Comparison of ENCODE assay signal across 22 cellular contexts in genomic region chr2:127400533-127400896, GRCh38. TPM values are rescaled to one million over a fixed set of nuclear protein-coding genes. Genes with fewer than 3 reads are reported as not detected.
DNase-seq lines count a peak whose midpoint lies in the region; ATAC-seq, FAIRE-seq and TF ChIP-seq lines count a peak whose summit lies in the region.
"Had no signal": no experiment of that assay in that cellular context is flagged by ENCODE, and none has a peak within 500 bp of the region (broad histone marks: within the 10 kb centered on the region; RNA-seq: fewer than 3 reads in every experiment).

No MANE protein-coding gene starts in this region.

- intact Hi-C loops in natural killer cell (cut with micrococcal nuclease) (loop anchor here (10.0 kb wide), 1 partner anchor 316 kb away; no protein-coding TSS in a partner anchor), right cardiac atrium (cut with DNase I) (no loop called here)

- H4K91ac ChIP-seq in neuronal stem cell (ENCODE audit: low read depth, low read length, poor library complexity): no peak overlapping the region

- ATAC-seq in natural killer cell treated with Interleukin-12 subunit alpha and Interleukin-12 subunit beta and Interleukin-15 and Interleukin-18, amount 100 ng/mL, for 72 hours: no peak
- ATAC-seq in natural killer cell: no peak
- no peak for ATAC-seq in right cardiac atrium
- no peak for ATAC-seq in HG03108 (IDR thresholded peaks at IDR 0.05; ENCODE audit: unreplicated experiment)
- ATAC-seq: activated T-cell treated with anti-CD3 and anti-CD28 coated beads, Interleukin-2, amount 50 U/mL, for 4 hours; T-helper 17 cell had no signal

- no peak overlapping the region for H3K4ac ChIP-seq in neuronal stem cell (ENCODE audit: low read length)

- no peaks in the 10 kb centered on the region for H3K36me3 ChIP-seq in neuronal stem cell (replicated peaks in 1 of 2; ENCODE audit: control insufficient read depth in 2 of 2, insufficient read depth in 2 of 2, low read length in 2 of 2)
- H3K36me3 ChIP-seq: esophagus squamous epithelium had no signal

- no peak overlapping the region for H3K23ac ChIP-seq in neuronal stem cell (ENCODE audit: low read depth, low read length, poor library complexity)

- H3K9me3 ChIP-seq in neuronal stem cell (replicated peaks in 1 of 2; ENCODE audit: control insufficient read depth in 2 of 2, insufficient read depth in 1 of 2, low read depth in 1 of 2, low read length in 2 of 2) (no peaks in the 10 kb centered on the region), right cardiac atrium (ENCODE audit: control insufficient read depth, low read length) (no peaks in the 10 kb centered on the region)
- H3K9me3 ChIP-seq: esophagus squamous epithelium had no signal

- no peak overlapping the region for H3K27ac Mint-ChIP-seq in natural killer cell treated with Interleukin-12 subunit alpha and Interleukin-12 subunit beta and Interleukin-15 and Interleukin-18, amount 100 ng/mL, for 72 hours
- no peak overlapping the region for H3K27ac Mint-ChIP-seq in natural killer cell
- H3K27ac Mint-ChIP-seq: activated CD4-positive, alpha-beta memory T cell treated with anti-CD3 and anti-CD28 coated beads, Interleukin-2, amount 10 ng/mL, durations not matched to agents 7 days and 5 days; activated naive CD8-positive, alpha-beta T cell treated with anti-CD3 and anti-CD28 coated beads for 36 hours; IgD-negative memory B cell; T-helper 17 cell had no signal

- peak; percentile 8 for DNase-seq in natural killer cell treated with Interleukin-12 subunit alpha and Interleukin-12 subunit beta and Interleukin-15 and Interleukin-18, amount 100 ng/mL, for 72 hours (ENCODE audit: low spot score)
- DNase-seq in natural killer cell: no peak
- DNase-seq in epithelial cell of esophagus (ENCODE audit: low read depth): peak; percentile 35
- no peak for DNase-seq in neuronal stem cell (ENCODE audit: low spot score)
- no peak for DNase-seq in NCI-H2107 treated with DMSO at 0.1 percent for 48 hours (lab: John Stamatoyannopoulos, UW; ENCODE audit: unreplicated experiment)
- no peak for DNase-seq in HTR-8/SVneo (ENCODE audit: insufficient read length, low spot score)
- no peak for DNase-seq in right cardiac atrium
- DNase-seq: activated CD4-positive, alpha-beta memory T cell treated with anti-CD3 and anti-CD28 coated beads, Interleukin-2, amount 10 ng/mL, durations not matched to agents 7 days and 5 days; activated naive CD8-positive, alpha-beta T cell treated with anti-CD3 and anti-CD28 coated beads for 36 hours; activated T-cell treated with anti-CD3 and anti-CD28 coated beads, Interleukin-2, amount 50 U/mL, for 4 hours; dermis blood vessel endothelial cell; esophagus squamous epithelium; naive B cell; NCI-H187 treated with DMSO at 0.1 percent for 48 hours; NCI-H510A; stimulated activated CD4-positive, alpha-beta T cell treated with anti-CD3 and anti-CD28 coated beads, Interleukin-12 subunit alpha, Interleukin-12 subunit beta, amount 100 ng/mL, for 4 hours; T-helper 17 cell had no signal

- H3K36me3 Mint-ChIP-seq in natural killer cell treated with Interleukin-12 subunit alpha and Interleukin-12 subunit beta and Interleukin-15 and Interleukin-18, amount 100 ng/mL, for 72 hours: no peaks in the 10 kb centered on the region
- H3K36me3 Mint-ChIP-seq in natural killer cell: no peaks in the 10 kb centered on the region
- H3K36me3 Mint-ChIP-seq: activated naive CD8-positive, alpha-beta T cell treated with anti-CD3 and anti-CD28 coated beads for 36 hours; IgD-negative memory B cell had no signal

- peaks cover 0 to 4% of the 10 kb centered on the region in 2 donors for H3K27me3 Mint-ChIP-seq in natural killer cell treated with Interleukin-12 subunit alpha and Interleukin-12 subunit beta and Interleukin-15 and Interleukin-18, amount 100 ng/mL, for 72 hours
- peaks cover 0 to 6% of the 10 kb centered on the region in 2 donors for H3K27me3 Mint-ChIP-seq in natural killer cell (ENCODE audit: low read depth in 2 of 2)
- H3K27me3 Mint-ChIP-seq: IgD-negative memory B cell had no signal

- peak overlapping the region; percentile 35 for H3K18ac ChIP-seq in neuronal stem cell (ENCODE audit: low read length)

- H2BK120ac ChIP-seq in neuronal stem cell (ENCODE audit: low read depth, low read length): no peak overlapping the region

- H3K4me1 Mint-ChIP-seq in natural killer cell treated with Interleukin-12 subunit alpha and Interleukin-12 subunit beta and Interleukin-15 and Interleukin-18, amount 100 ng/mL, for 72 hours (ENCODE audit: low read depth in 2 of 2): peaks cover 8 to 11% of the 10 kb centered on the region in 2 donors
- H3K4me1 Mint-ChIP-seq in natural killer cell: no peaks in the 10 kb centered on the region
- H3K4me1 Mint-ChIP-seq: T-helper 17 cell had no signal

- WGBS in neuronal stem cell (ENCODE audit: extremely low coverage in 2 of 2, insufficient read length in 2 of 2, insufficient replicate concordance in 1 of 2), 2 donors: no CpG with 5 or more reads among the region's 9 CpGs
- WGBS in right cardiac atrium: 73% methylated on average over 9 of the region's 9 CpGs

- no peak overlapping the region for H2BK12ac ChIP-seq in neuronal stem cell (ENCODE audit: low read length)

- H3K4me3 Mint-ChIP-seq in natural killer cell treated with Interleukin-12 subunit alpha and Interleukin-12 subunit beta and Interleukin-15 and Interleukin-18, amount 100 ng/mL, for 72 hours: no peak overlapping the region
- no peak overlapping the region for H3K4me3 Mint-ChIP-seq in natural killer cell
- H3K4me3 Mint-ChIP-seq: activated CD4-positive, alpha-beta memory T cell treated with anti-CD3 and anti-CD28 coated beads, Interleukin-2, amount 10 ng/mL, durations not matched to agents 7 days and 5 days; activated naive CD8-positive, alpha-beta T cell treated with anti-CD3 and anti-CD28 coated beads for 36 hours; activated T-cell treated with anti-CD3 and anti-CD28 coated beads, Interleukin-2, amount 50 U/mL, for 4 hours; IgD-negative memory B cell; naive B cell; T-helper 17 cell had no signal

- H4K8ac ChIP-seq in neuronal stem cell (ENCODE audit: low read depth, low read length): no peak overlapping the region

- H3K4me3 ChIP-seq in epithelial cell of esophagus (ENCODE audit: low read length): no peak overlapping the region
- H3K4me3 ChIP-seq in neuronal stem cell (ENCODE audit: low read length in 2 of 2): no peak overlapping the region
- H3K4me3 ChIP-seq in right cardiac atrium (ENCODE audit: low read length): no peak overlapping the region

- H3K14ac ChIP-seq in neuronal stem cell (ENCODE audit: low read length): no peak overlapping the region

- no peak for FAIRE-seq in HTR-8/SVneo (lab: Jason Lieb, UNC)
- FAIRE-seq: A204.1 had no signal

- peaks cover 0 to 9% (median 0%) of the 10 kb centered on the region in 3 experiments for H3K27me3 ChIP-seq in neuronal stem cell (ENCODE audit: control insufficient read depth in 3 of 3, insufficient read depth in 3 of 3, low read depth in 1 of 3, low read length in 3 of 3)
- H3K27me3 ChIP-seq in right cardiac atrium (ENCODE audit: control insufficient read depth, insufficient read depth): no peaks in the 10 kb centered on the region
- H3K27me3 ChIP-seq: esophagus squamous epithelium had no signal

- no peak overlapping the region for H3K9ac ChIP-seq in neuronal stem cell (ENCODE audit: low read depth, low read length, poor library complexity)

- no peaks in the 10 kb centered on the region for H3K79me1 ChIP-seq in neuronal stem cell (ENCODE audit: low read depth, low read length)

- no peak overlapping the region for H3K27ac ChIP-seq in neuronal stem cell (replicated peaks; ENCODE audit: low read length)
- no peak overlapping the region for H3K27ac ChIP-seq in right cardiac atrium (ENCODE audit: low read length)
- H3K27ac ChIP-seq: C4-2B had no signal

- no peaks in the 10 kb centered on the region for H3K9me3 Mint-ChIP-seq in natural killer cell treated with Interleukin-12 subunit alpha and Interleukin-12 subunit beta and Interleukin-15 and Interleukin-18, amount 100 ng/mL, for 72 hours
- H3K9me3 Mint-ChIP-seq in natural killer cell: no peaks in the 10 kb centered on the region
- H3K9me3 Mint-ChIP-seq: activated CD4-positive, alpha-beta memory T cell treated with anti-CD3 and anti-CD28 coated beads, Interleukin-2, amount 10 ng/mL, durations not matched to agents 7 days and 5 days; activated naive CD8-positive, alpha-beta T cell treated with anti-CD3 and anti-CD28 coated beads for 36 hours; activated T-cell treated with anti-CD3 and anti-CD28 coated beads, Interleukin-2, amount 50 U/mL, for 4 hours; IgD-negative memory B cell; naive B cell had no signal

- no peak for TF ChIP-seq CTCF in natural killer cell (IDR thresholded peaks at IDR 0.05)
- no peak for TF ChIP-seq CTCF in epithelial cell of esophagus (IDR thresholded peaks at IDR 0.05; ENCODE audit: insufficient read depth, low read depth, low read length, missing control alignments)

- H2AK5ac ChIP-seq in neuronal stem cell (ENCODE audit: low read depth, low read length): peak overlapping the region; percentile 58

- no peak overlapping the region for H2BK15ac ChIP-seq in neuronal stem cell (ENCODE audit: low read length)

- H3K4me1 ChIP-seq in neuronal stem cell (ENCODE audit: control insufficient read depth in 2 of 2, insufficient read depth in 1 of 2, low read depth in 1 of 2, low read length in 2 of 2) (peaks cover 0 to 8% of the 10 kb centered on the region in 2 donors), right cardiac atrium (ENCODE audit: control insufficient read depth, insufficient read depth, low read length) (peaks cover 8% of the 10 kb centered on the region)

- H3K4me2 ChIP-seq in neuronal stem cell (ENCODE audit: insufficient read depth, low read length, poor library complexity, severe bottlenecking): no peak overlapping the region

- H2BK5ac ChIP-seq in neuronal stem cell (ENCODE audit: low read length): peak overlapping the region; percentile 55

- H2AFZ ChIP-seq in neuronal stem cell (ENCODE audit: low read length): no peak overlapping the region

RNA-seq across cellular contexts. Expression of gene MAP3K2, which starts 12.7 kb away (rescaled TPM):
- 10 to 100 TPM; 59.0 to 64.6 TPM for total RNA-seq in natural killer cell treated with Interleukin-12 subunit alpha and Interleukin-12 subunit beta and Interleukin-15 and Interleukin-18, amount 100 ng/mL, for 72 hours
- total RNA-seq in natural killer cell: 100 to 1,000 TPM in 2 of 3 donors, 10 to 100 TPM in 1; 99.4 to 109 (median 106) TPM
- polyA plus RNA-seq in neuronal stem cell (2013, experiment 1 of 2): 9.5 TPM
- polyA plus RNA-seq in neuronal stem cell (2013, experiment 2 of 2): 10.4 TPM
- total RNA-seq in right cardiac atrium: 10 to 100 TPM; 25.9 to 34.3 (median 32.1) TPM
- 4.3 TPM for polyA plus RNA-seq in right cardiac atrium

RNA-seq across cellular contexts. Expression of gene PROC, which starts 17.7 kb away (rescaled TPM):
- not detected for total RNA-seq in natural killer cell treated with Interleukin-12 subunit alpha and Interleukin-12 subunit beta and Interleukin-15 and Interleukin-18, amount 100 ng/mL, for 72 hours
- total RNA-seq in natural killer cell (not detected), right cardiac atrium (not detected)
- polyA plus RNA-seq in neuronal stem cell (2013, experiment 1 of 2): 0.07 TPM
- polyA plus RNA-seq in neuronal stem cell (2013, experiment 2 of 2): 0.07 TPM
- 0.18 TPM for polyA plus RNA-seq in right cardiac atrium
- total RNA-seq: activated CD4-positive, alpha-beta memory T cell treated with anti-CD3 and anti-CD28 coated beads, Interleukin-2, amount 10 ng/mL, durations not matched to agents 7 days and 5 days; activated naive CD8-positive, alpha-beta T cell treated with anti-CD3 and anti-CD28 coated beads for 36 hours; posterior vena cava; T-helper 17 cell had no signal
- polyA plus RNA-seq: IgD-negative memory B cell had no signal

Comparison
In these comparisons a context has a peak if more than half of its experiments do, and no peak if none do; other contexts are left out.
1. DNase-seq: peak in natural killer cell treated with Interleukin-12 subunit alpha and Interleukin-12 subunit beta and Interleukin-15 and Interleukin-18, amount 100 ng/mL, for 72 hours (single experiment) and epithelial cell of esophagus (single experiment); none in natural killer cell (single experiment), neuronal stem cell (single experiment), NCI-H2107 treated with DMSO at 0.1 percent for 48 hours (single experiment), HTR-8/SVneo (single experiment) and right cardiac atrium (0 of 3).